ENCODE assay signal across 1 cellular context in the genomic region with DNA sequence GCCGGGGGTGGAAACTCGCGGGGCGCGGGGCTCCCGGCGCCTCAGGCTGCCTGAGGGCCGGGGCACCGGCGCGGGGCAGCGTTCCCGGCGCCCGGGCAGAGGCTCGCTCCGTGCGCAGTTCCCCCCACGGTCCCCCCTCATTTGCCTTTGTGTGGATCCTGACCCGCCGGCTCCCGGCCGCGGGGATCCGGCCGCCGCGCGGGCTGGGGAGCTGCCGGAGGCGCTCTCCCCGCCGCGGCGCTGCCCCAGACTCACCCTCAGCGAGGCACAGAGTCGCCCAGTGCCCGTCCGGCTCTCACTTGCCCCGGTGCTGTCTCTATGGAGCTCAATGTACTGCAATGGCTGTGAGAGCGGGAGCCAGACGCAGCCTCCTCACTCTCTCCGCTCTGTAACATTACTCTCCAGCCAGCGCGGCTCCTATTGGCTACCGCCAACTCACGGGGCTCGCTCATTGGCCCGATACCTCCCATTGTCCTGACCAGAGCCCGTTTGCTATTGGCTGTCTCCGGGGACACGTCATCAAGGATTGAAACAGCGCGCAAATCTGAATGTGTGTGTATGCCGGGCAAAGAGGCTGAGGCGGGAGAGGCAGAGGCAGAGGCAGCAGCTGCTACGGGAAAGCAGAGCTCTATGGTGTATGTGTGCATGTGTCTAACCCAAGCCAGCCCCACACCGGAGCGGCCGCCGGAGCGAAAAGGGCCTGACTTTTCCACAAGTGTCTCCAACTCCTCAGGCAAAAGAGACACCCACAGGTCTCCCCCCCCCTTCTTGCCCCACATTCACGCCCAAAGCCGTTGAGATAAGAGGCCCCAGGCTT.
TF ChIP-seq lines count a peak whose summit lies in the region.

TSS of gene HMGB1 (minus strand) at position 396 of the 817 bp plus-strand sequence. CDS start 2,256 bp downstream, outside the sequence.

TF ChIP-seq in K562, 482 proteins besides CTCF, POLR2A, EP300 and RAD21 (continued from another document and continues in another):
- TF ChIP-seq E2F8 (IDR thresholded peaks at IDR 0.05; ENCODE audit: low read depth, partially characterized antibody) (no peak), JUN (IDR thresholded peaks at IDR 0.05; ENCODE audit: borderline replicate concordance, low read depth, low read length) (0 out of 2 replicates have a peak, but pooled peaks have one; percentile 11), JUN (CRISPR knock-in tag; IDR thresholded peaks at IDR 0.05; ENCODE audit: borderline replicate concordance) (no peak), EWSR1 (IDR thresholded peaks at IDR 0.05; ENCODE audit: borderline replicate concordance, low read depth, partially characterized antibody) (no peak), PYGO2 (tag; IDR thresholded peaks at IDR 0.05) (no peak), MAX (CRISPR knock-in tag; IDR thresholded peaks at IDR 0.05) (peak; percentile 46; the same call in 1 of the 2 replicates), EP400 (IDR thresholded peaks at IDR 0.05) (peak; percentile 85), BRD4 (IDR thresholded peaks at IDR 0.05) (peak; percentile 17; the same call in 1 of the 2 replicates), ZBTB7A (IDR thresholded peaks at IDR 0.05; ENCODE audit: borderline replicate concordance, control insufficient read depth, low read depth, low read length) (no peak), SAP30 (IDR thresholded peaks at IDR 0.05; ENCODE audit: borderline replicate concordance, insufficient read depth, low read depth, low read length, poor library complexity, severe bottlenecking) (peak; percentile 97), MYNN (IDR thresholded peaks at IDR 0.05) (no peak), MYNN (CRISPR knock-in tag; IDR thresholded peaks at IDR 0.05) (no peak), RAD51 (IDR thresholded peaks at IDR 0.05; ENCODE audit: borderline replicate concordance, low read depth) (no peak), ZNF780A (CRISPR knock-in tag; IDR thresholded peaks at IDR 0.05) (no peak), TBP (optimal IDR thresholded peaks at IDR 0.05; ENCODE audit: low read depth, low read length) (peak; percentile 83), NKRF (IDR thresholded peaks at IDR 0.05; ENCODE audit: borderline replicate concordance) (peak; percentile 87), PPARD (CRISPR knock-in tag; IDR thresholded peaks at IDR 0.05) (no peak), TFE3 (CRISPR knock-in tag; IDR thresholded peaks at IDR 0.05) (no peak), ZNF830 (CRISPR knock-in tag; IDR thresholded peaks at IDR 0.05) (0 out of 2 replicates have a peak, but pooled peaks have one; percentile 28), ARID4B (CRISPR knock-in tag; IDR thresholded peaks at IDR 0.05) (peak; percentile 83), SMARCA5 (IDR thresholded peaks at IDR 0.05) (no peak), CREB1 (IDR thresholded peaks at IDR 0.05) (0 out of 2 replicates have a peak, but pooled peaks have one; percentile 53), CREB1 (CRISPR knock-in tag; IDR thresholded peaks at IDR 0.05) (peak; percentile 84), NFE2 (IDR thresholded peaks at IDR 0.05; ENCODE audit: low read depth) (no peak), ZNF512 (tag; IDR thresholded peaks at IDR 0.05) (no peak), MBD2 (IDR thresholded peaks at IDR 0.05; ENCODE audit: borderline replicate concordance, low read depth) (peak; percentile 87), ZSCAN29 (IDR thresholded peaks at IDR 0.05) (no peak), SMARCB1 (IDR thresholded peaks at IDR 0.05; ENCODE audit: insufficient read length, low read depth) (no peak), CBFA2T2 (conservative IDR thresholded peaks at IDR 0.05) (no peak), CBX3 (IDR thresholded peaks at IDR 0.05; ENCODE audit: borderline replicate concordance in 1 of 2, low read length in 2 of 2) (no peak), ZNF696 (CRISPR knock-in tag; conservative IDR thresholded peaks at IDR 0.05) (no peak), GTF2E2 (tag; IDR thresholded peaks at IDR 0.05) (0 out of 2 replicates have a peak, but pooled peaks have one; percentile 40), JUND (IDR thresholded peaks at IDR 0.05; ENCODE audit: borderline replicate concordance, low read depth, low read length) (peak; percentile 54; the same call in 1 of the 2 replicates), JUND (tag; IDR thresholded peaks at IDR 0.05; ENCODE audit: borderline replicate concordance, low read depth, low read length) (no peak), ILK (tag; IDR thresholded peaks at IDR 0.05; ENCODE audit: borderline replicate concordance, low read depth) (no peak), MTA3 (IDR thresholded peaks at IDR 0.05; ENCODE audit: borderline replicate concordance) (0 out of 2 replicates have a peak, but pooled peaks have one; percentile 59), ZBED1 (IDR thresholded peaks at IDR 0.05) (no peak)
- TF ChIP-seq, protein P1, sequence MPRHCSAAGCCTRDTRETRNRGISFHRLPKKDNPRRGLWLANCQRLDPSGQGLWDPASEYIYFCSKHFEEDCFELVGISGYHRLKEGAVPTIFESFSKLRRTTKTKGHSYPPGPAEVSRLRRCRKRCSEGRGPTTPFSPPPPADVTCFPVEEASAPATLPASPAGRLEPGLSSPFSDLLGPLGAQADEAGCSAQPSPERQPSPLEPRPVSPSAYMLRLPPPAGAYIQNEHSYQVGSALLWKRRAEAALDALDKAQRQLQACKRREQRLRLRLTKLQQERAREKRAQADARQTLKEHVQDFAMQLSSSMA (CRISPR knock-in tag; IDR thresholded peaks at IDR 0.05), result no peak
- TF ChIP-seq, protein P2, sequence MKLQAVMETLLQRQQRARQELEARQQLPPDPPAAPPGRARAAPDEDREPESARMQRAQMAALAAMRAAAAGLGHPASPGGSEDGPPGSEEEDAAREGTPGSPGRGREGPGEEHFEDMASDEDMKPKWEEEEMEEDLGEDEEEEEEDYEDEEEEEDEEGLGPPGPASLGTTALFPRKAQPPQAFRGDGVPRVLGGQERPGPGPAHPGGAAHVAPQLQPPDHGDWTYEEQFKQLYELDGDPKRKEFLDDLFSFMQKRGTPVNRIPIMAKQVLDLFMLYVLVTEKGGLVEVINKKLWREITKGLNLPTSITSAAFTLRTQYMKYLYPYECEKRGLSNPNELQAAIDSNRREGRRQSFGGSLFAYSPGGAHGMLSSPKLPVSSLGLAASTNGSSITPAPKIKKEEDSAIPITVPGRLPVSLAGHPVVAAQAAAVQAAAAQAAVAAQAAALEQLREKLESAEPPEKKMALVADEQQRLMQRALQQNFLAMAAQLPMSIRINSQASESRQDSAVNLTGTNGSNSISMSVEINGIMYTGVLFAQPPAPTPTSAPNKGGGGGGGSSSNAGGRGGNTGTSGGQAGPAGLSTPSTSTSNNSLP (IDR thresholded peaks at IDR 0.05; ENCODE audit: borderline replicate concordance, low read depth, low read length), result no peak
- TF ChIP-seq, protein P3, sequence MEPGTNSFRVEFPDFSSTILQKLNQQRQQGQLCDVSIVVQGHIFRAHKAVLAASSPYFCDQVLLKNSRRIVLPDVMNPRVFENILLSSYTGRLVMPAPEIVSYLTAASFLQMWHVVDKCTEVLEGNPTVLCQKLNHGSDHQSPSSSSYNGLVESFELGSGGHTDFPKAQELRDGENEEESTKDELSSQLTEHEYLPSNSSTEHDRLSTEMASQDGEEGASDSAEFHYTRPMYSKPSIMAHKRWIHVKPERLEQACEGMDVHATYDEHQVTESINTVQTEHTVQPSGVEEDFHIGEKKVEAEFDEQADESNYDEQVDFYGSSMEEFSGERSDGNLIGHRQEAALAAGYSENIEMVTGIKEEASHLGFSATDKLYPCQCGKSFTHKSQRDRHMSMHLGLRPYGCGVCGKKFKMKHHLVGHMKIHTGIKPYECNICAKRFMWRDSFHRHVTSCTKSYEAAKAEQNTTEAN (CRISPR knock-in tag; IDR thresholded peaks at IDR 0.05), result no peak
- TF ChIP-seq, protein P4, sequence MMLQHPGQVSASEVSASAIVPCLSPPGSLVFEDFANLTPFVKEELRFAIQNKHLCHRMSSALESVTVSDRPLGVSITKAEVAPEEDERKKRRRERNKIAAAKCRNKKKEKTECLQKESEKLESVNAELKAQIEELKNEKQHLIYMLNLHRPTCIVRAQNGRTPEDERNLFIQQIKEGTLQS (IDR thresholded peaks at IDR 0.05), result peak; percentile 61
- TF ChIP-seq, protein P4 (CRISPR knock-in tag; conservative IDR thresholded peaks at IDR 0.05), result no peak
